9 cellular contexts compared by ENCODE assay signal in genomic region chr12:6551063-6551461, GRCh38. TPM values are rescaled to one million over a fixed set of nuclear protein-coding genes. Genes with fewer than 3 reads are reported as not detected.
A peak's percentile ranks its signal among the peaks of the same experiment; 100 is the strongest.
DNase-seq lines count a peak whose midpoint lies in the region; ATAC-seq and TF ChIP-seq lines count a peak whose summit lies in the region.
"Had no signal": no experiment of that assay in that cellular context is flagged by ENCODE, and none has a peak within 500 bp of the region (broad histone marks: within the 10 kb centered on the region; RNA-seq: fewer than 3 reads in every experiment).

No MANE protein-coding gene starts in this region.

- in situ Hi-C loops in gastrocnemius medialis (cut with MboI; ENCODE audit: low sequenced_read_pairs in 4 of 4): no loop called here

- POLR2A ChIA-PET in Caco-2 (lab: Charles Lee) (interaction anchor here (0.5 to 2.3 kb wide), 3 partner anchors 12 to 17 kb away, joined by 3 to 31 read pairs (median 4); partner anchors contain the start of gene GAPDH), MCF 10A (lab: Yijun Ruan, JAX) (interaction anchor here (1.1 kb wide), 1 partner anchor 18 kb away, joined by 3 read pairs; no protein-coding TSS in a partner anchor)

- H3K4me3 Mint-ChIP-seq in Caco-2 (ENCODE audit: unreplicated experiment) (no peak overlapping the region), MCF 10A (ENCODE audit: unreplicated experiment) (no peak overlapping the region)

- peaks cover 16% of the 10 kb centered on the region for H3K4me1 Mint-ChIP-seq in Caco-2 (ENCODE audit: low read depth, unreplicated experiment)
- H3K4me1 Mint-ChIP-seq in MCF 10A (ENCODE audit: insufficient read depth, unreplicated experiment): peaks cover 45% of the 10 kb centered on the region

- H3K4me1 ChIP-seq in Caco-2: peaks cover 20% of the 10 kb centered on the region
- peaks cover 62 to 71% of the 10 kb centered on the region in 2 donors for H3K4me1 ChIP-seq in gastrocnemius medialis

- H3K27me3 Mint-ChIP-seq in Caco-2 (ENCODE audit: insufficient read depth, unreplicated experiment): no peaks in the 10 kb centered on the region
- no peaks in the 10 kb centered on the region for H3K27me3 Mint-ChIP-seq in MCF 10A (ENCODE audit: insufficient read depth, unreplicated experiment)

- H3K36me3 ChIP-seq in Caco-2 (ENCODE audit: control insufficient read depth, insufficient read depth, low read length): no peaks in the 10 kb centered on the region
- peaks cover 0 to 27% of the 10 kb centered on the region in 2 donors for H3K36me3 ChIP-seq in gastrocnemius medialis

- H3K27ac ChIP-seq in gastrocnemius medialis: peak overlapping the region; percentile 90 to 99 (median 92)

- CTCF ChIA-PET in Caco-2 (lab: Charles Lee): interaction anchor here (0.5 to 3.2 kb wide), 4 partner anchors 12 to 145 kb away, joined by 3 to 16 read pairs (median 8); partner anchors contain the start of gene GAPDH
- CTCF ChIA-PET in MCF 10A (lab: Yijun Ruan, JAX): interaction anchor here (0.7 to 6.7 kb wide), 8 partner anchors 9 to 36 kb away, joined by 3 to 58 read pairs (median 5); partner anchors contain the start of gene GAPDH

- ATAC-seq in gastrocnemius medialis (peak; percentile 36 to 40), GM21576 (IDR thresholded peaks at IDR 0.05; ENCODE audit: unreplicated experiment) (no peak), HG03521 (IDR thresholded peaks at IDR 0.05; ENCODE audit: unreplicated experiment) (no peak)

- TF ChIP-seq CTCF in Caco-2 (IDR thresholded peaks at IDR 0.05; ENCODE audit: insufficient read depth in 1 of 2, low read depth in 1 of 2, low read length in 1 of 2, severe bottlenecking in 1 of 2, unreplicated experiment in 1 of 2) (no peak), MCF 10A (IDR thresholded peaks at IDR 0.05; ENCODE audit: unreplicated experiment) (no peak), gastrocnemius medialis (IDR thresholded peaks at IDR 0.05 in 4 of 5, conservative IDR thresholded peaks at IDR 0.05 in 1 of 5) (no peak)

- H3K9me3 Mint-ChIP-seq in Caco-2 (ENCODE audit: unreplicated experiment) (no peaks in the 10 kb centered on the region), MCF 10A (ENCODE audit: unreplicated experiment) (no peaks in the 10 kb centered on the region)

- intact Hi-C loops in Caco-2 (cut with micrococcal nuclease; ENCODE audit: unreplicated experiment): loop anchor here (5.0 kb wide), 1 partner anchor 146 kb away; no protein-coding TSS in a partner anchor
- intact Hi-C loops in MCF 10A (cut with micrococcal nuclease): no loop called here
- intact Hi-C loops in gastrocnemius medialis (cut with DNase I; ENCODE audit: low total_unique reads): loop anchor here (1.0 to 10.0 kb wide), 3 partner anchors 16 to 304 kb away; partner anchors contain the start of genes CDCA3, USP5 and VAMP1

- DNase-seq in Caco-2: no peak
- DNase-seq in MCF 10A (ENCODE audit: unreplicated experiment): no peak
- peak; percentile 47 to 69 for DNase-seq in hippocampal formation (lab: John Stamatoyannopoulos, UW)
- DNase-seq in gastrocnemius medialis: peak; percentile 88 to 93
- DNase-seq in T-helper 2 cell: no peak
- DNase-seq in NCI-H1092 treated with DMSO at 0.1 percent for 48 hours (lab: John Stamatoyannopoulos, UW): no peak
- DNase-seq: DND-41 had no signal

- H3K27me3 ChIP-seq in Caco-2 (replicated peaks; ENCODE audit: control insufficient read depth, insufficient read depth, low read length) (no peaks in the 10 kb centered on the region), gastrocnemius medialis (no peaks in the 10 kb centered on the region)

- TF ChIP-seq POLR2A in gastrocnemius medialis (IDR thresholded peaks at IDR 0.05): peak; percentile 37 to 64

- BruUV-seq in Caco-2 (replicated peaks; lab: Mats Ljungman, UMichigan): no TSS peak
- BruUV-seq in MCF 10A (replicated peaks; lab: Mats Ljungman, UMichigan): no TSS peak

- H3K36me3 Mint-ChIP-seq in Caco-2 (ENCODE audit: insufficient read depth, unreplicated experiment): peaks cover 5% of the 10 kb centered on the region
- H3K36me3 Mint-ChIP-seq in MCF 10A (ENCODE audit: insufficient read depth, unreplicated experiment): peaks cover 17% of the 10 kb centered on the region

- H3K27ac Mint-ChIP-seq in Caco-2 (ENCODE audit: unreplicated experiment) (peak overlapping the region; percentile 18), MCF 10A (ENCODE audit: low read depth, unreplicated experiment) (peak overlapping the region; percentile 66)

- no peaks in the 10 kb centered on the region for H3K9me3 ChIP-seq in Caco-2
- no peaks in the 10 kb centered on the region for H3K9me3 ChIP-seq in gastrocnemius medialis

- H3K4me3 ChIP-seq in Caco-2 (ENCODE audit: low read depth, low read length) (no peak overlapping the region), gastrocnemius medialis (peak overlapping the region; percentile 18 to 33 (median 28))

RNA-seq across cellular contexts. Expression of gene IFFO1, which starts 4.8 kb away (rescaled TPM):
- total RNA-seq in Caco-2 (2022) (0.48 and 0.53 TPM in 2 replicates), MCF 10A (2022) (0.49 and 1.1 TPM in 2 replicates), gastrocnemius medialis (10 to 100 TPM in 1 of 4 donors, 1 to 10 TPM in 3; 6.8 to 10.5 (median 8.3) TPM)

RNA-seq across cellular contexts. Expression of gene GAPDH, which starts 16.7 kb away (rescaled TPM):
- total RNA-seq in Caco-2 (2022): 4,975 and 5,337 TPM in 2 replicates
- 2,995 and 4,097 TPM in 2 replicates for total RNA-seq in MCF 10A (2022)
- total RNA-seq in gastrocnemius medialis: over 10,000 TPM; 11,241 to 15,891 (median 13,472) TPM

RNA-seq across cellular contexts. Expression of gene NOP2, which starts 17.0 kb away (rescaled TPM):
- total RNA-seq in Caco-2 (2022) (145 and 157 TPM in 2 replicates), MCF 10A (2022) (97.1 and 108 TPM in 2 replicates), gastrocnemius medialis (10 to 100 TPM; 25.7 to 63.3 (median 45.3) TPM)

RNA-seq across cellular contexts. Expression of gene CHD4, which starts 56.1 kb away (rescaled TPM):
- 223 and 229 TPM in 2 replicates for total RNA-seq in Caco-2 (2022)
- total RNA-seq in MCF 10A (2022): 135 and 151 TPM in 2 replicates
- total RNA-seq in gastrocnemius medialis: 100 to 1,000 TPM; 128 to 173 (median 148) TPM

RNA-seq across cellular contexts. Expression of gene NCAPD2, which starts 57.2 kb away (rescaled TPM):
- 204 and 218 TPM in 2 replicates for total RNA-seq in Caco-2 (2022)
- total RNA-seq in MCF 10A (2022): 31.9 and 52.0 TPM in 2 replicates
- 100 to 1,000 TPM in 1 of 4 donors, 10 to 100 TPM in 3; 12.3 to 250 (median 13.3) TPM for total RNA-seq in gastrocnemius medialis

Comparison
In these comparisons a context has a peak if more than half of its experiments do, and no peak if none do; other contexts are left out.
1. DNase-seq: peak in hippocampal formation (2 of 2) and gastrocnemius medialis (2 of 2); none in Caco-2 (0 of 2), MCF 10A (single experiment), T-helper 2 cell (0 of 5) and NCI-H1092 treated with DMSO at 0.1 percent for 48 hours (single experiment).
2. ATAC-seq: peak in gastrocnemius medialis (2 of 2); none in GM21576 (single experiment) and HG03521 (single experiment).